21 cellular contexts compared by ENCODE assay signal in the genomic region with DNA sequence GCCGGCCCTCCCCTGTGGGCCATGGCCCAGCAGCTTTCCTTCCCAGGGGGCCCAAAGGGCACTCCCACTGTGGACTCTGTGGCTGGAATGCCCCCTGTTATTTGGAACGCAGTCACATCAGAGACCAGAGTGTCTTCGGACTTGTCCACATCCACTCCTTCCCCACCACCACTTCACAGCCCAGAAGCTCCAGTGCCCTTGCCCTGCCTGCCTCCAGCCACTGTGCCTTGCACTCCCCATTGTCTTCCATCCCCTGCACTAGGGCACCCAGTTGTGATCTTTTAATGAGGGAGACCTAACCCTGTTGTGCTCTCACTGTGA.
"Had no signal": no experiment of that assay in that cellular context is flagged by ENCODE, and none has a peak within 500 bp of the region (broad histone marks: within the 10 kb centered on the region; RNA-seq: fewer than 3 reads in every experiment).

No MANE protein-coding gene starts in this region.

- H3K27ac ChIP-seq: Peyer's patch, SJCRH30 had no signal

- H3K4me3 ChIP-seq: MG63, Peyer's patch, SJCRH30 had no signal

- H3K4me1 ChIP-seq: Peyer's patch, SJCRH30 had no signal

- H3K9me3 ChIP-seq: MG63, Peyer's patch, SJCRH30 had no signal

- ATAC-seq: PC-3, Right ventricle myocardium inferior, SK-N-SH treated with all-trans-retinoic acid at 6 μM for 48 hours had no signal

- H3K36me3 ChIP-seq: MG63, Peyer's patch, SJCRH30 had no signal

- H3K27me3 ChIP-seq: MG63, Peyer's patch, SJCRH30 had no signal

- DNase-seq: Karpas-422, KG1, MG63, NCI-H1092, NCI-H1105 treated with DMSO at 0.1 percent for 48 hours, NCI-H1417 treated with DMSO at 0.1 percent for 48 hours, NCI-H146, NCI-H1694 treated with DMSO at 0.1 percent for 48 hours, NCI-H1930, NCI-H2081 treated with DMSO at 0.1 percent for 48 hours, NCI-H2171, NCI-H2227 treated with DMSO at 0.1 percent for 48 hours, NCI-H524, NCI-H526 treated with DMSO at 0.1 percent for 48 hours, NCI-H774, PC-3, Peyer's patch, SHP77 treated with DMSO at 0.1 percent for 48 hours, SJCRH30 had no signal
